1 cellular context compared by ENCODE assay signal in genomic region chr11:44112083-44112865, GRCh38.
TF ChIP-seq lines count a peak whose summit lies in the region.

No MANE protein-coding gene starts in this region.

TF ChIP-seq in GM12878, 131 proteins besides CTCF, POLR2A, EP300 and RAD21 (continued from another document):
- TF ChIP-seq E2F8 (IDR thresholded peaks at IDR 0.05; ENCODE audit: low read depth, partially characterized antibody): no peak
- TF ChIP-seq CBX3 (IDR thresholded peaks at IDR 0.05; ENCODE audit: borderline replicate concordance, low read depth): no peak
- no peak for TF ChIP-seq RBBP5 (conservative IDR thresholded peaks at IDR 0.05)
- TF ChIP-seq MTA2 (IDR thresholded peaks at IDR 0.05; ENCODE audit: low read depth): no peak
- peak; percentile 42; the same call in 1 of the 2 replicates for TF ChIP-seq SIN3A (IDR thresholded peaks at IDR 0.05; ENCODE audit: low read depth, low read length)
TF ChIP-seq in GM12878: peak in this region for 2.
